ENCODE assay signal across 11 cellular contexts in the genomic region with DNA sequence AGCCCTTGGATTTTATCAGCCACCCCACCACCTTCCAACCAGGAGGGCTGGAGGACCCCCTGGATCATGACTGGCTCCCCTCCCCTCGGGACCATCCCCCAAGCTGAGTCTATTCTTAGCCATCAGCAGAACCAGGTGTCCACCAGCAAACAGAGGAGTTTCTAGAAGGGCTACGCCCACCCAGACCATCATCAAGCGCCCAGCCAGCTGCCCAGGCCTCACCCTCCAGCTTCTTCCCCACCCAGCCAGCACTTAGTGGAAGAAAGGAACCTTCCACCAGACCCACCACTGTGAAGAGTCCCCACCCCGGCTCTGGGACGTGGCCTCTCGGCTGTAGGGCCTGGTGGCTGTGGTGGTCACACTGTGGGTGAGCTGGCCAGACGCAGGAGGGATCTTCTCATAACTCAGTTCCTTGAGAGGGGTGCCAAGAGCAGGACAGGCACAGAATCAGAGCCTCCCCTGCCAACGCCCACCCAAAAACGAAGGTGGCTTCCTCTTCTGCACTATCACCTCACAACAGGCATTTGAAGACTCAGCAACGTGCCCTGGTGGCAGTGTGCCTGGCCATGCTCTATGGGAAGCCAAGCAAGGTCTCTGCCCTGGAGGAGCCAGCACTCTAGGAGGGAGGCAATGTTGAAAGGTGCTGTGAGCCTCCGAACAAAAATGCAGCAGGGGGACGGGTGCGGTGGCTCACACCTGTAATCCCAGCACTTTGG. TPM values are rescaled to one million over a fixed set of nuclear protein-coding genes. Genes with fewer than 3 reads are reported as not detected.
DNase-seq lines count a peak whose midpoint lies in the region; TF ChIP-seq lines count a peak whose summit lies in the region.
"Had no signal": no experiment of that assay in that cellular context is flagged by ENCODE, and none has a peak within 500 bp of the region (broad histone marks: within the 10 kb centered on the region; RNA-seq: fewer than 3 reads in every experiment).

No MANE protein-coding gene starts in this region.

- H3K9me3 Mint-ChIP-seq in IgD-negative memory B cell = no peaks in the 10 kb centered on the region
- H3K9me3 Mint-ChIP-seq in chondrocyte (ENCODE audit: low read depth) = no peaks in the 10 kb centered on the region
- H3K9me3 Mint-ChIP-seq in mesothelial cell of epicardium = no peaks in the 10 kb centered on the region
- H3K9me3 Mint-ChIP-seq: activated naive CD4-positive, alpha-beta T cell treated with anti-CD3 and anti-CD28 coated beads, Interleukin-2, amount 10 ng/mL, durations not matched to agents 7 days and 5 days had no signal

- no peak for TF ChIP-seq EP300 in suprapubic skin (IDR thresholded peaks at IDR 0.05)

- peak overlapping the region in 1 of 4 donors; percentile 28 for H3K4me3 Mint-ChIP-seq in IgD-negative memory B cell
- H3K4me3 Mint-ChIP-seq in chondrocyte (ENCODE audit: unreplicated experiment) = peak overlapping the region; percentile 46
- H3K4me3 Mint-ChIP-seq in mesothelial cell of epicardium = peak overlapping the region; percentile 48
- H3K4me3 Mint-ChIP-seq: activated naive CD4-positive, alpha-beta T cell treated with anti-CD3 and anti-CD28 coated beads, Interleukin-2, amount 10 ng/mL, durations not matched to agents 7 days and 5 days had no signal

- H3K4me1 Mint-ChIP-seq in IgD-negative memory B cell = peaks cover 16 to 37% (median 20%) of the 10 kb centered on the region in 3 donors
- H3K4me1 Mint-ChIP-seq in chondrocyte (ENCODE audit: low read depth) = peaks cover 59% of the 10 kb centered on the region
- H3K4me1 Mint-ChIP-seq in mesothelial cell of epicardium = peaks cover 53% of the 10 kb centered on the region

- H3K36me3 Mint-ChIP-seq in IgD-negative memory B cell (peaks cover 2% of the 10 kb centered on the region), chondrocyte (ENCODE audit: low read depth) (no peaks in the 10 kb centered on the region), mesothelial cell of epicardium (no peaks in the 10 kb centered on the region)

- H3K27ac Mint-ChIP-seq in IgD-negative memory B cell (peak overlapping the region in 2 of 3 donors; percentile 31 to 77), chondrocyte (ENCODE audit: unreplicated experiment) (peak overlapping the region; percentile 94), mesothelial cell of epicardium (peak overlapping the region; percentile 93)
- H3K27ac Mint-ChIP-seq: activated naive CD4-positive, alpha-beta T cell treated with anti-CD3 and anti-CD28 coated beads, Interleukin-2, amount 10 ng/mL, durations not matched to agents 7 days and 5 days had no signal

- DNase-seq in chondrocyte (ENCODE audit: low spot score) (no peak), mesothelial cell of epicardium (ENCODE audit: low spot score in 2 of 2, unreplicated experiment in 2 of 2) (no peak), suprapubic skin (ENCODE audit: low spot score in 2 of 2) (no peak), NCI-H1436 treated with DMSO at 0.1 percent for 48 hours (lab: John Stamatoyannopoulos, UW) (no peak), NCI-H2227 treated with DMSO at 0.1 percent for 48 hours (lab: John Stamatoyannopoulos, UW) (no peak), epidermal melanocyte (ENCODE audit: insufficient read length, low spot score) (no peak), NOMO-1 (lab: John Stamatoyannopoulos, UW; ENCODE audit: unreplicated experiment in 2 of 2) (no peak)
- DNase-seq: activated naive CD4-positive, alpha-beta T cell treated with anti-CD3 and anti-CD28 coated beads, Interleukin-2, amount 10 ng/mL, durations not matched to agents 7 days and 5 days; DMS 273 treated with DMSO at 0.1 percent for 48 hours; effector memory CD4-positive, alpha-beta T cell had no signal

- H3K9me3 ChIP-seq in suprapubic skin = no peaks in the 10 kb centered on the region

- TF ChIP-seq POLR2A in suprapubic skin (IDR thresholded peaks at IDR 0.05) = no peak

- WGBS in suprapubic skin = 55% methylated on average over 7 of the region's 13 CpGs

- no peak overlapping the region for H3K4me3 ChIP-seq in suprapubic skin

- no peak for TF ChIP-seq CTCF in chondrocyte (IDR thresholded peaks at IDR 0.05)
- TF ChIP-seq CTCF in mesothelial cell of epicardium (IDR thresholded peaks at IDR 0.05; ENCODE audit: unreplicated experiment) = no peak
- TF ChIP-seq CTCF in suprapubic skin (IDR thresholded peaks at IDR 0.05) = no peak

- no peaks in the 10 kb centered on the region for H3K36me3 ChIP-seq in suprapubic skin

- H3K4me1 ChIP-seq in suprapubic skin = peaks cover 66% of the 10 kb centered on the region

- H3K27ac ChIP-seq in suprapubic skin = peak overlapping the region; percentile 64

- H3K27me3 ChIP-seq in suprapubic skin = no peaks in the 10 kb centered on the region

- H3K27me3 Mint-ChIP-seq in IgD-negative memory B cell = no peaks in the 10 kb centered on the region
- no peaks in the 10 kb centered on the region for H3K27me3 Mint-ChIP-seq in chondrocyte (ENCODE audit: low read depth)
- H3K27me3 Mint-ChIP-seq in mesothelial cell of epicardium (ENCODE audit: low read depth) = no peaks in the 10 kb centered on the region

RNA-seq across cellular contexts. Expression of gene BIN1, which starts 19.0 kb away (rescaled TPM):
- polyA plus RNA-seq in IgD-negative memory B cell = 175 TPM
- 40.0 to 64.0 TPM (median 63.6 TPM) in 3 replicates for total RNA-seq in chondrocyte
- total RNA-seq in mesothelial cell of epicardium = 45.7 to 47.4 TPM (median 46.2 TPM) in 3 replicates
- total RNA-seq in suprapubic skin = 10 to 100 TPM in 1 of 4 donors, 1 to 10 TPM in 3; 5.6 to 13.3 (median 8.8) TPM
